Comparison of ENCODE assay signal across 18 cellular contexts in genomic region chr19:18333680-18334079, GRCh38. TPM values are rescaled to one million over a fixed set of nuclear protein-coding genes. Genes with fewer than 3 reads are reported as not detected.
"Had no signal": no experiment of that assay in that cellular context is flagged by ENCODE, and none has a peak within 500 bp of the region (broad histone marks: within the 10 kb centered on the region; RNA-seq: fewer than 3 reads in every experiment).

No MANE protein-coding gene starts in this region.

- H3K27me3 ChIP-seq: colonic mucosa, foreskin keratinocyte, right atrium auricular region, tibial nerve had no signal

- H3K4me3 ChIP-seq: colonic mucosa, left ventricle myocardium inferior, lower lobe of right lung, right atrium auricular region, tibial nerve had no signal

- H3K27ac ChIP-seq: colonic mucosa, foreskin keratinocyte, left ventricle myocardium inferior, lower lobe of right lung, right atrium auricular region, tibial nerve had no signal

- H3K36me3 ChIP-seq: colonic mucosa, left ventricle myocardium inferior, lower lobe of right lung, right atrium auricular region, tibial nerve had no signal

- H3K4me1 ChIP-seq: foreskin keratinocyte had no signal

- FAIRE-seq: small intestine had no signal

- ATAC-seq: foreskin keratinocyte; lower lobe of right lung; stimulated activated effector memory CD8-positive, alpha-beta T cell treated with anti-CD3 and anti-CD28 coated beads, Interleukin-12 subunit alpha, Interleukin-12 subunit beta, amount 100 ng/mL, for 72 hours; stimulated activated naive CD8-positive, alpha-beta T cell treated with anti-CD3 and anti-CD28 coated beads, Interleukin-15, Interleukin-2, amounts not matched to agents 100 U/mL and 50 U/mL, for 24 hours had no signal

- H3K9me3 ChIP-seq: colonic mucosa, left ventricle myocardium inferior, lower lobe of right lung, right atrium auricular region, tibial nerve had no signal

- DNase-seq: cerebellar nuclear complex; colonic mucosa; dermis blood vessel endothelial cell; erythroblast; left ventricle myocardium inferior; lower lobe of right lung; mesendoderm; naive B cell; posterior cingulate gyrus; small intestine; stimulated activated CD4-positive, alpha-beta T cell treated with anti-CD3 and anti-CD28 coated beads, Interleukin-2, amount 100 ng/mL, for 48 hours; stimulated activated CD8-positive, alpha-beta memory T cell treated with anti-CD3 and anti-CD28 coated beads, Interleukin-4, amount 100 ng/mL, for 48 hours; stimulated activated naive CD8-positive, alpha-beta T cell treated with anti-CD3 and anti-CD28 coated beads, Interleukin-15, Interleukin-2, amounts not matched to agents 100 U/mL and 50 U/mL, for 24 hours had no signal

RNA-seq across cellular contexts. Expression of gene IQCN, which starts 59.4 kb away (rescaled TPM):
- total RNA-seq: pulmonary artery endothelial cell had no signal
- polyA plus RNA-seq: foreskin keratinocyte had no signal
